ENCODE assay signal across 36 cellular contexts in the genomic region with DNA sequence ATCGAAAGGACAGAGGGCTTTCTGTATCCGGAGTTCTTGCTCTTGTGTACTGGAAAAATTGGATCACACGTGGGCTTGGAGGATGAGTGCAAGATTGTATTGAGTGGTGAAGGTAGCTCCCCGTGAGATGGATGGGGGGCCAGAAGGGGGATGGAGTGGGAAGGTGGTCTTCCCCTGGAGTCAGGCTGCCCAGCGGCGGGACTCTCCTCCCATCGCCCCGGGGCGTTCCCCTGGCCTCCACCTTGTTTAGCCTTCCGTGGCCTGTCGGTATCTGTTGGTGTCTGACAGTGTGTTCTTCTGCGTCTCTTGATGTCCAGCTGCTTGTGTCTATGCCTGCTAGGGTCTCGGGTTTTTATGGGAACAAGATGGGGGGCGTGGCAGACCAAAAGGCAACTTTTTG. TPM values are rescaled to one million over a fixed set of nuclear protein-coding genes. Genes with fewer than 3 reads are reported as not detected.
"Had no signal": no experiment of that assay in that cellular context is flagged by ENCODE, and none has a peak within 500 bp of the region (broad histone marks: within the 10 kb centered on the region; RNA-seq: fewer than 3 reads in every experiment).

No MANE protein-coding gene starts in this region.

- H3K9ac ChIP-seq: neural progenitor cell had no signal

- H3K4me3 ChIP-seq: neural progenitor cell, pancreas, prostate gland, right lobe of liver, skin epidermis, smooth muscle cell, spleen, suprapubic skin, thoracic aorta, thyroid gland, tibial nerve, upper lobe of left lung, vagina had no signal

- H3K27ac ChIP-seq: neural progenitor cell, neutrophil, pancreas, prostate gland, right lobe of liver, skin epidermis, spleen, suprapubic skin, thoracic aorta, thyroid gland, tibial nerve, upper lobe of left lung, vagina had no signal

- ATAC-seq: naive thymus-derived CD4-positive, alpha-beta T cell; natural killer cell; pancreas; right cardiac atrium; right lobe of liver; stimulated activated memory B cell treated with anti-CD40 and anti-IgM and Interleukin-4, amounts not matched to agents 10 μg/mL and 1 μg/mL and 100 μg/mL, for 72 hours; stimulated activated naive CD8-positive, alpha-beta T cell treated with anti-CD3 and anti-CD28 coated beads, Interleukin-15, amount 100 ng/mL, for 72 hours; stimulated activated naive CD8-positive, alpha-beta T cell treated with anti-CD3 and anti-CD28 coated beads, Interleukin-15, Interleukin-2, amounts not matched to agents 100 U/mL and 50 U/mL, for 24 hours had no signal

- H3K4me1 ChIP-seq: neural progenitor cell, pancreas, prostate gland, right lobe of liver, spleen, suprapubic skin, thyroid gland, tibial nerve, upper lobe of left lung, vagina had no signal

- DNase-seq: naive thymus-derived CD4-positive, alpha-beta T cell; natural killer cell; nucleus accumbens; retina; right cardiac atrium; right lobe of liver; spleen; stimulated activated CD4-positive, alpha-beta T cell treated with anti-CD3 and anti-CD28 coated beads, Interleukin-12 subunit alpha, Interleukin-12 subunit beta, amount 100 ng/mL, for 4 hours; stimulated activated CD4-positive, alpha-beta T cell treated with anti-CD3 and anti-CD28 coated beads, Interleukin-1b, Interleukin-23, amount 100 ng/mL, for 48 hours; stimulated activated CD4-positive, alpha-beta T cell treated with anti-CD3 and anti-CD28 coated beads, Interleukin-4, amount 100 ng/mL, for 1 hour; stimulated activated CD4-positive, alpha-beta T cell treated with anti-CD3 and anti-CD28 coated beads, Interleukin-4, amount 100 ng/mL, for 4 hours; stimulated activated CD8-positive, alpha-beta memory T cell treated with anti-CD3 and anti-CD28 coated beads, Interleukin-4, amount 100 ng/mL, for 48 hours; stimulated activated naive CD4-positive, alpha-beta T cell; stimulated activated naive CD8-positive, alpha-beta T cell treated with anti-CD3 and anti-CD28 coated beads, Interleukin-15, amount 100 ng/mL, for 72 hours; stimulated activated naive CD8-positive, alpha-beta T cell treated with anti-CD3 and anti-CD28 coated beads, Interleukin-15, Interleukin-2, amounts not matched to agents 100 U/mL and 50 U/mL, for 24 hours; substantia nigra; thyroid gland; trophoblast cell had no signal

- FAIRE-seq: pancreas, urothelium cell line had no signal

- H3K27me3 ChIP-seq: neural progenitor cell, neutrophil, pancreas, right lobe of liver, spleen, suprapubic skin, thyroid gland, tibial nerve, upper lobe of left lung, vagina had no signal

- H3K36me3 ChIP-seq: neural progenitor cell, neutrophil, pancreas, prostate gland, right lobe of liver, spleen, suprapubic skin, thoracic aorta, thyroid gland, tibial nerve, upper lobe of left lung, vagina had no signal

- H3K9me3 ChIP-seq: neutrophil, pancreas, prostate gland, right lobe of liver, suprapubic skin, thoracic aorta, thyroid gland, upper lobe of left lung, vagina had no signal

RNA-seq across cellular contexts. Expression of a gene that starts 54.6 kb away (rescaled TPM):
- total RNA-seq: naive thymus-derived CD4-positive, alpha-beta T cell; natural killer cell; omental fat pad; osteocyte; pancreas; posterior vena cava; pulmonary artery endothelial cell; right cardiac atrium; right lobe of liver; smooth muscle cell; spleen; suprapubic skin; thoracic aorta; thyroid gland; tibial nerve; upper lobe of left lung; ureter; vagina had no signal
- polyA plus RNA-seq: naive thymus-derived CD4-positive, alpha-beta T cell; pancreas; right cardiac atrium; smooth muscle cell had no signal
